In the genomic region with DNA sequence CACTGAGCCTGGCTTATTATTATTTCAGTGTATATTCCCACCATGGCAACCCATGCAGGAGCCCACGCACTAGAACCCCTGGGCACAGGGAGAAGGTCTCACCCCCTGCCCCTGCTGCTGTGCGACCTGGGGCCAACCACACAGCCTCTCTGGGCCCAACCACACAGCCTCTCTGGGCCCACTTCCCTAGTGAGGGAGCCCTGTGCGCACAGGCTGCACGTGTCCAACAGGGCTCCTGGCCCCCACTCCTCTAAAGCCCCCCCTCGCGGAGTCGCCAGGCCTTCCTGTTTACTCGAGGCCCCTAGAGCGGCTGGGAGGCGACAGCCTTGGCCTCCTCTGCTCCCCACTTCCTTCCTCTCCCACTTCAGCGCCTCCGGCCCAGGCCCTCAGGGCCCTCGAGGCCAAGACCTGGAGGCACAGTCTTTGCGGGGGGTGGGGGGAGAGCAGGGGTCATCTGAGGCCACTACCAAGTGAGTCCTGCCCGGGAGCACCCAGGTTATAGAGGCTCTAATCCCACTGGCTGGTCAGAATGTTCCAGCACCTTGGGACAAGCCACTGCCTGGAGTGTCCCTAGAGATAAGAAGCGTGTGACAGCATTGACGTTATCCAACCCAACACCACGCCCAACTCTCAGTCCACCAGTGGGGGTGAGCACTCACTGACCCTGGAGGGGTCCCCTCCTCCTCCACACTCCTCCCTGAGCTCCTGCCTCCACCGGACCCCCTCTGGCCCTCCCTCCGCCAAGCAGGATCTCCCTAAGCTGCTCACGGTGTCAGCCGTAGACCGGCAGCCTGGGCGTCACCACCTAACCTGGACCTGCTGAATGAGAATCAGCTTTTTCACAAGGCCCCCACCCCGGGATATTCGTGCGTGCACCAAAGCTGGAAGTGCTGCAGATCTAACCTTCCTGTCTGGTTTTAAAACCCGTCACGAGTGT, we compare ENCODE assay signal across 8 cellular contexts. TPM values are rescaled to one million over a fixed set of nuclear protein-coding genes. Genes with fewer than 3 reads are reported as not detected.
DNase-seq lines count a peak whose midpoint lies in the region; ATAC-seq, FAIRE-seq and TF ChIP-seq lines count a peak whose summit lies in the region.

No MANE protein-coding gene starts in this region.

- H3K4me3 ChIP-seq in heart left ventricle (peak overlapping the region in 3 of 12 donors; percentile 2 to 12 (median 11)), small intestine (ENCODE audit: low read depth in 1 of 2, low read length in 2 of 2) (no peak overlapping the region)

- TF ChIP-seq POLR2A in heart left ventricle (IDR thresholded peaks at IDR 0.05), result no peak

- H3K36me3 ChIP-seq in heart left ventricle (peaks cover 0 to 8% (median under 1%) of the 10 kb centered on the region in 9 donors), small intestine (ENCODE audit: control insufficient read depth in 2 of 2, insufficient read depth in 2 of 2, low read length in 2 of 2) (no peaks in the 10 kb centered on the region)

- peak; percentile 76 to 86 (median 84) for ATAC-seq in heart left ventricle
- ATAC-seq in GM18520 (IDR thresholded peaks at IDR 0.05; ENCODE audit: unreplicated experiment), result no peak

- no peak for TF ChIP-seq CTCF in heart left ventricle (IDR thresholded peaks at IDR 0.05)

- H3K4me1 ChIP-seq in heart left ventricle (peaks cover 34 to 79% (median 64%) of the 10 kb centered on the region in 12 donors), small intestine (ENCODE audit: control insufficient read depth in 2 of 2, insufficient read depth in 1 of 2, low read depth in 1 of 2, low read length in 1 of 2) (peaks cover 0 to 5% of the 10 kb centered on the region in 2 donors)

- WGBS in heart left ventricle, 4 donors, result 7 to 17% (median 12%) methylated on average over 28 to 29 of the region's 29 CpGs
- 38 to 65% (median 45%) methylated on average over 26 to 29 of the region's 29 CpGs for WGBS in small intestine, 3 donors

- H3K27ac ChIP-seq in heart left ventricle, result peak overlapping the region; percentile 80 to 98 (median 94)
- peak overlapping the region; percentile 75 to 94 for H3K27ac ChIP-seq in small intestine (ENCODE audit: low read depth in 1 of 2, low read length in 1 of 2)

- DNase-seq in HUDEP-2 (lab: John Stamatoyannopoulos, UW; ENCODE audit: unreplicated experiment in 76 of 76) (peak in 66 of 76 experiments; percentile 8 to 79 (median 48)), heart left ventricle (peak; percentile 93 to 95 (median 93)), small intestine (peak; percentile 53), NCI-H1105 (lab: John Stamatoyannopoulos, UW) (no peak), NCI-H1694 treated with DMSO at 0.1 percent for 48 hours (lab: John Stamatoyannopoulos, UW) (no peak), NCI-H1436 (lab: John Stamatoyannopoulos, UW) (no peak)
- peak; percentile 41 for DNase-seq in activated CD8-positive, alpha-beta memory T cell treated with anti-CD3 and anti-CD28 coated beads, Interleukin-2, amount 50 U/mL, for 4 hours

- H3K9me3 ChIP-seq in heart left ventricle (no peaks in the 10 kb centered on the region), small intestine (ENCODE audit: control insufficient read depth, low read depth) (no peaks in the 10 kb centered on the region)

- no peak for FAIRE-seq in small intestine (lab: Jason Lieb, UNC)

- intact Hi-C loops in heart left ventricle (cut with DNase I), result loop anchor here in 4 of 10 donors (5.0 kb wide), 2 partner anchors 35 to 75 kb away; a partner anchor contains a TSS

- H3K27me3 ChIP-seq in heart left ventricle (no peaks in the 10 kb centered on the region), small intestine (ENCODE audit: control insufficient read depth in 2 of 2, insufficient read depth in 2 of 2, low read length in 2 of 2) (no peaks in the 10 kb centered on the region)

RNA-seq across cellular contexts. Expression of a gene that starts 7.9 kb away (rescaled TPM):
- total RNA-seq in heart left ventricle, result 100 to 1,000 TPM; 116 to 252 (median 133) TPM
- polyA plus RNA-seq in heart left ventricle (100 to 1,000 TPM; 156 to 245 TPM), small intestine (10 to 100 TPM in 1 of 3 donors, 1 to 10 TPM in 2; 3.1 to 84.0 (median 5.7) TPM)

RNA-seq across cellular contexts. Expression of a gene that starts 15.1 kb away (rescaled TPM):
- 100 to 1,000 TPM; 415 to 810 (median 586) TPM for total RNA-seq in heart left ventricle
- polyA plus RNA-seq in heart left ventricle, result 1,000 to 10,000 TPM in 1 of 2 donors, 100 to 1,000 TPM in 1; 312 to 1,060 TPM
- 10 to 100 TPM; 50.8 to 60.6 (median 52.5) TPM for polyA plus RNA-seq in small intestine

RNA-seq across cellular contexts. Expression of a gene that starts 37.1 kb away (rescaled TPM):
- total RNA-seq in heart left ventricle, result 10 to 100 TPM; 28.4 to 75.9 (median 45.6) TPM
- polyA plus RNA-seq in heart left ventricle, result 10 to 100 TPM; 35.7 to 37.5 TPM
- polyA plus RNA-seq in small intestine, result 10 to 100 TPM in 2 of 3 donors, 1 to 10 TPM in 1; 2.2 to 31.8 (median 15.4) TPM

RNA-seq across cellular contexts. Expression of a gene that starts 54.5 kb away (rescaled TPM):
- 10 to 100 TPM; 28.3 to 66.1 (median 42.6) TPM for total RNA-seq in heart left ventricle
- polyA plus RNA-seq in heart left ventricle, result 10 to 100 TPM; 17.0 to 72.0 TPM
- 10 to 100 TPM; 20.4 to 34.7 (median 24.6) TPM for polyA plus RNA-seq in small intestine

RNA-seq across cellular contexts. Expression of a gene that starts 59.7 kb away (rescaled TPM):
- 10 to 100 TPM; 39.9 to 55.1 (median 41.5) TPM for total RNA-seq in heart left ventricle
- polyA plus RNA-seq in heart left ventricle (10 to 100 TPM; 36.8 to 50.1 TPM), small intestine (10 to 100 TPM; 24.4 to 45.8 (median 33.8) TPM)

Comparison
In these comparisons a context has a peak if more than half of its experiments do, and no peak if none do; other contexts are left out.
1. DNase-seq: peak in HUDEP-2 (66 of 76), activated CD8-positive, alpha-beta memory T cell treated with anti-CD3 and anti-CD28 coated beads, Interleukin-2, amount 50 U/mL, for 4 hours (single experiment), heart left ventricle (5 of 5) and small intestine (single experiment); none in NCI-H1105 (single experiment), NCI-H1694 treated with DMSO at 0.1 percent for 48 hours (single experiment) and NCI-H1436 (single experiment).
2. RNA of a gene that starts 15.1 kb away (polyA plus RNA-seq): 312 to 1,060 TPM in heart left ventricle; 50.8 to 60.6 TPM in small intestine; every median in the first group is over 4 times any median in the second.